In the genomic region with DNA sequence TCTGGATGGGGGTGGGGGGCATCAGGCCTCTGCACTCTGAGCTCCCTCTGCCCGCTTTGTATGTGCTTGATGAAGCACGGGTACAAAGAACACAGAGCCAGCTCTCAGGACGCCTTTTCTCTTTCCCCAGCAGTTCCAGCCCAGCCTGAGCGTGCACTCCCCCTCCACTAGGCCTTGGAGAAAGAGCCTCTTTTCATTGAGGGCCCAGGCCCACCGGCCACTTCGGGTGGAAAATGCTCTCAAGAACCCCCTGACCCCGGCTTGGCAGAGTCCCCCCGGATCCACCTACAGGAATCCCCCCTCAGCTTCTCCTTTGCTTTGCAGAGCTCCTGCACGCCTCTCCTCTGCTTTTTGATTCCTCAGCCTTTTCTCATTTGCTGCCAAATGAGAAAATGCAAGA, we compare ENCODE assay signal across 19 cellular contexts. TPM values are rescaled to one million over a fixed set of nuclear protein-coding genes. Genes with fewer than 3 reads are reported as not detected.
DNase-seq lines count a peak whose midpoint lies in the region; ATAC-seq and TF ChIP-seq lines count a peak whose summit lies in the region.
"Had no signal": no experiment of that assay in that cellular context is flagged by ENCODE, and none has a peak within 500 bp of the region (broad histone marks: within the 10 kb centered on the region; RNA-seq: fewer than 3 reads in every experiment).

No MANE protein-coding gene starts in this region.

- H3K4me3 ChIP-seq in H7 (ENCODE audit: insufficient read depth, low read depth, low read length) (no peak overlapping the region), lower lobe of right lung (no peak overlapping the region), psoas muscle (no peak overlapping the region), OCI-LY7 (ENCODE audit: low read depth, low read length, poor library complexity, severe bottlenecking) (no peak overlapping the region)
- H3K4me3 ChIP-seq: BLaER1 treated with 17β-estradiol and CSF1 and Interleukin-3, amounts not matched to agents 10 nM and 100 nM had no signal

- H3K36me3 ChIP-seq in H7 (replicated peaks; ENCODE audit: control insufficient read depth, insufficient read depth, low read length) (no peaks in the 10 kb centered on the region), lower lobe of right lung (no peaks in the 10 kb centered on the region), psoas muscle (ENCODE audit: insufficient read depth in 1 of 2, low read depth in 1 of 2) (no peaks in the 10 kb centered on the region), OCI-LY7 (ENCODE audit: insufficient read depth, low read length) (no peaks in the 10 kb centered on the region)

- H3K27ac Mint-ChIP-seq in brain (peak overlapping the region; percentile 38 to 93 (median 87)), type B pancreatic cell (no peak overlapping the region)

- H3K36me3 Mint-ChIP-seq in brain (peaks cover 28% of the 10 kb centered on the region), type B pancreatic cell (peaks cover 3% of the 10 kb centered on the region)

- POLR2A ChIA-PET in OCI-LY7 (lab: Charles Lee), result interaction anchor here (0.6 kb wide), 1 partner anchor 535 kb away, joined by 3 read pairs; no protein-coding TSS in a partner anchor

- no TSS peak for BruUV-seq in OCI-LY7 (replicated peaks; lab: Mats Ljungman, UMichigan)

- H3K9me3 Mint-ChIP-seq in brain (peaks cover 12 to 20% (median 15%) of the 10 kb centered on the region in 5 experiments), type B pancreatic cell (peaks cover 8% of the 10 kb centered on the region)

- H3K27ac ChIP-seq in lower lobe of right lung (no peak overlapping the region), psoas muscle (no peak overlapping the region), OCI-LY7 (ENCODE audit: low read depth, low read length, poor library complexity, severe bottlenecking) (no peak overlapping the region)
- H3K27ac ChIP-seq: BLaER1 treated with 17β-estradiol and CSF1 and Interleukin-3, amounts not matched to agents 10 nM and 100 nM had no signal

- H3K79me2 ChIP-seq in OCI-LY7 (ENCODE audit: insufficient read depth, low read depth, low read length), result no peaks in the 10 kb centered on the region

- H3K9me2 ChIP-seq in OCI-LY7 (ENCODE audit: insufficient read depth, low read length), result no peaks in the 10 kb centered on the region

- H3K9me3 ChIP-seq in lower lobe of right lung (peaks cover 11% of the 10 kb centered on the region), psoas muscle (peaks cover 8% of the 10 kb centered on the region), OCI-LY7 (ENCODE audit: low read length) (no peaks in the 10 kb centered on the region)

- no peaks in the 10 kb centered on the region for H3K27me3 ChIP-seq in H7 (ENCODE audit: control insufficient read depth, insufficient read depth, low read length)
- H3K27me3 ChIP-seq in lower lobe of right lung (ENCODE audit: low read depth), result no peaks in the 10 kb centered on the region
- H3K27me3 ChIP-seq in psoas muscle (ENCODE audit: insufficient read depth in 3 of 3, low read length in 2 of 3), result peaks cover 0 to 12% (median 0%) of the 10 kb centered on the region in 3 donors
- H3K27me3 ChIP-seq: BLaER1 treated with 17β-estradiol and CSF1 and Interleukin-3, amounts not matched to agents 10 nM and 100 nM had no signal

- CTCF ChIA-PET in OCI-LY7 (lab: Charles Lee; ENCODE audit: unreplicated experiment), result no interaction called here

- H3K4me2 ChIP-seq in OCI-LY7 (ENCODE audit: low read length), result no peak overlapping the region
- H3K4me2 ChIP-seq: BLaER1 treated with 17β-estradiol and CSF1 and Interleukin-3, amounts not matched to agents 10 nM and 100 nM had no signal

- H3K4me3 Mint-ChIP-seq in brain (peak overlapping the region in 3 of 5 experiments; percentile 9 to 63 (median 57)), type B pancreatic cell (no peak overlapping the region)

- H2AFZ ChIP-seq in OCI-LY7 (ENCODE audit: low read length), result no peak overlapping the region

- H3K27me3 Mint-ChIP-seq in brain (no peaks in the 10 kb centered on the region), type B pancreatic cell (no peaks in the 10 kb centered on the region)

- intact Hi-C loops in lower lobe of right lung (cut with DNase I), result no loop called here
- intact Hi-C loops in psoas muscle (cut with DNase I), result no loop called here
- intact Hi-C loops in OCI-LY7 (cut with micrococcal nuclease; ENCODE audit: unreplicated experiment), result no loop called here

- no peak for ATAC-seq in lower lobe of right lung
- ATAC-seq in psoas muscle, result no peak
- ATAC-seq in GM19467 (IDR thresholded peaks at IDR 0.05; ENCODE audit: unreplicated experiment), result no peak
- no peak for ATAC-seq in HG02678 (IDR thresholded peaks at IDR 0.05; ENCODE audit: unreplicated experiment)
- ATAC-seq: HepG2 had no signal

- H3K4me1 ChIP-seq in lower lobe of right lung, result peaks cover 38% of the 10 kb centered on the region
- peaks cover 14% of the 10 kb centered on the region for H3K4me1 ChIP-seq in psoas muscle
- H3K4me1 ChIP-seq in OCI-LY7 (ENCODE audit: insufficient read depth, low read length, poor library complexity, severe bottlenecking), result no peaks in the 10 kb centered on the region

- WGBS in psoas muscle, 3 donors, result 88 to 92% (median 90%) methylated on average over 9 of the region's 9 CpGs

- H3K4me1 Mint-ChIP-seq in brain (peaks cover 49% of the 10 kb centered on the region), type B pancreatic cell (ENCODE audit: unreplicated experiment) (peaks cover 24% of the 10 kb centered on the region)

- no peak for TF ChIP-seq CTCF in brain (conservative IDR thresholded peaks at IDR 0.05)
- no peak for TF ChIP-seq CTCF in lower lobe of right lung (IDR thresholded peaks at IDR 0.05)
- TF ChIP-seq CTCF in psoas muscle (IDR thresholded peaks at IDR 0.05), result no peak
- TF ChIP-seq CTCF in type B pancreatic cell (conservative IDR thresholded peaks at IDR 0.05), result no peak
- no peak for TF ChIP-seq CTCF in OCI-LY7 (conservative IDR thresholded peaks at IDR 0.05; ENCODE audit: low read length)

- DNase-seq in H7 (peak; percentile 52), lower lobe of right lung (peak; percentile 31), psoas muscle (peak; percentile 12 to 52), type B pancreatic cell (ENCODE audit: extremely low spot score, unreplicated experiment) (no peak), OCI-LY7 (ENCODE audit: low spot score) (no peak)
- DNase-seq: DMS79 treated with DMSO at 0.1 percent for 48 hours; KBM-7; NCI-H1105 treated with DMSO at 0.1 percent for 48 hours; NCI-H1694; NCI-H2081 treated with DMSO at 0.1 percent for 48 hours; NCI-H446 treated with DMSO at 0.1 percent for 48 hours; NCI-H748 treated with DMSO at 0.1 percent for 48 hours; NK-92 treated with Interleukin-12 subunit alpha and Interleukin-12 subunit beta, amount 100 ng/mL, for 24 hours; Right ventricle myocardium superior had no signal

- H4K20me1 ChIP-seq in OCI-LY7 (ENCODE audit: insufficient read depth, low read length), result no peaks in the 10 kb centered on the region

RNA-seq across cellular contexts. Expression of a gene that starts 30.2 kb away (rescaled TPM):
- total RNA-seq in H7 (2014; rRNA removed; shearing (Covaris generic)), result 57.8 and 80.5 TPM in 2 replicates
- polyA plus RNA-seq in brain (ENCODE audit: insufficient read depth, low read depth, low replicate concordance) (8.5 TPM), psoas muscle (1 to 10 TPM; 3.5 to 5.9 (median 3.6) TPM)
- total RNA-seq in lower lobe of right lung (91.2 TPM), psoas muscle (10 to 100 TPM in 2 of 4 donors, 1 to 10 TPM in 2; 4.6 to 17.5 (median 8.5) TPM), type B pancreatic cell (ENCODE audit: low replicate concordance) (1.9 and 52.7 TPM in 2 replicates), OCI-LY7 (2022) (0.27 TPM in 1 of 2 replicates, not detected in the other)
- 0.05 and 0.19 TPM in 2 replicates for total RNA-seq in OCI-LY7 (2014; rRNA removed; shearing (Covaris generic))
- total RNA-seq: HepG2 had no signal
- polyA plus RNA-seq: HepG2 had no signal

Comparison
In these comparisons a context has a peak if more than half of its experiments do, and no peak if none do; other contexts are left out.
1. DNase-seq: peak in H7 (single experiment), lower lobe of right lung (single experiment) and psoas muscle (2 of 2); none in type B pancreatic cell (single experiment) and OCI-LY7 (single experiment).